29 cellular contexts compared by ENCODE assay signal in genomic region chr12:5251786-5252185, GRCh38.
"Had no signal": no experiment of that assay in that cellular context is flagged by ENCODE, and none has a peak within 500 bp of the region (broad histone marks: within the 10 kb centered on the region; RNA-seq: fewer than 3 reads in every experiment).

No MANE protein-coding gene starts in this region.

- H3K4me1 ChIP-seq: gastroesophageal sphincter had no signal

- H3K4me3 ChIP-seq: coronary artery, dorsolateral prefrontal cortex, gastroesophageal sphincter had no signal

- DNase-seq: activated B cell treated with CpG ODN at 0.5 μM for 24 hours; activated CD4-positive, alpha-beta T cell treated with anti-CD3 and anti-CD28 coated beads for 48 hours; activated CD4-positive, alpha-beta T cell treated with anti-CD3 and anti-CD28 coated beads, Interleukin-2, amount 50 U/mL, for 1 hour; activated CD4-positive, alpha-beta T cell treated with anti-CD3 and anti-CD28 coated beads, Interleukin-2, amount 50 U/mL, for 48 hours; activated CD8-positive, alpha-beta memory T cell treated with anti-CD3 and anti-CD28 coated beads for 24 hours; activated CD8-positive, alpha-beta T cell treated with anti-CD3 and anti-CD28 coated beads for 36 hours; activated effector memory CD4-positive, alpha-beta T cell treated with Interleukin-2 at 50 U/mL for 16 hours; activated gamma-delta T cell treated with Interleukin-2 at 50 U/mL for 16 hours; activated naive CD4-positive, alpha-beta T cell treated with anti-CD3 and anti-CD28 coated beads, Interleukin-2, amount 50 U/mL, for 16 hours; activated naive CD4-positive, alpha-beta T cell treated with Interleukin-2 at 50 U/mL for 16 hours; activated T-cell treated with anti-CD3 and anti-CD28 coated beads, Interleukin-2, amount 50 U/mL, for 4 hours; amniotic stem cell; anterior cingulate cortex; brain microvascular endothelial cell; dorsolateral prefrontal cortex; effector memory CD4-positive, alpha-beta T cell; endodermal cell; foreskin fibroblast; T-cell; T-helper 17 cell; T1000; WERI-Rb-1 had no signal

- FAIRE-seq: astrocyte, bronchial epithelial cell had no signal

- H3K27me3 ChIP-seq: brain microvascular endothelial cell, gastroesophageal sphincter had no signal

- H3K36me3 ChIP-seq: brain microvascular endothelial cell, gastroesophageal sphincter, WERI-Rb-1 had no signal

- ATAC-seq: activated CD4-positive, CD25-positive, alpha-beta regulatory T cell treated with anti-CD3 and anti-CD28 coated beads, Interleukin-2, amount 50 U/mL, for 24 hours; activated CD8-positive, alpha-beta T cell treated with anti-CD3 and anti-CD28 coated beads for 36 hours; activated T-cell treated with anti-CD3 and anti-CD28 coated beads, Interleukin-2, amount 50 U/mL, for 4 hours; activated T-helper 17 cell treated with anti-CD3 and anti-CD28 coated beads, Interleukin-2, amount 50 U/mL, for 72 hours; esophagus mucosa; gastroesophageal sphincter; T-cell; T-helper 17 cell had no signal

- H3K27ac ChIP-seq: brain microvascular endothelial cell, coronary artery, dorsolateral prefrontal cortex, gastroesophageal sphincter, WERI-Rb-1 had no signal

- H3K9me3 ChIP-seq: gastroesophageal sphincter had no signal
